Comparison of ENCODE assay signal across 20 cellular contexts in the genomic region with DNA sequence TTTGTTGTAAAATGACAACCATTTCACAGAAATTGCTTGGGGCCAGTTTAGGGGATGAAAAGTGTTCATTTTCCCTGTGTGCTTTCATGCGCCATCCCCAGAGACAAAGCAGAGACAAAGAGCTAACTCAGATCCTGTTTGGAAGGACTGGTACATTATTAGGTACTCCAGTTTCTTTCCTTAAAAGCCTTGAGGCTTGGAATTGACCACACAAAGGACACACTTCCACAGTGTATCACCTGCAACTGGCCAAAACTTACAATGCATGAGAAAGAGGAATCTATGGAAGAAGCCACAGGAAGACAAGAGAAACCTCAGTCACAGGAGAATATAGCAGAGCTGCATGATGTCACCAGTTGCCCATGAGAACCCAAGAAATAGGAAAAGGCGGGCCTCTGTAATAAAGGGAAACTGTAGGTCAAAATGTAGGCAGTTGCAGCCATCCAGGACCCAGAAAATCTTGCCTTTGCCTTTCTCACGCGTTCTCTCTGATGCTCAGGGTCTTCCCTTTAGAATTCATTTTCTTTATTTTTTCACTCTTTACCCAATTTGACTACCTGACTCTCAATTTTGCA.
"Had no signal": no experiment of that assay in that cellular context is flagged by ENCODE, and none has a peak within 500 bp of the region (broad histone marks: within the 10 kb centered on the region; RNA-seq: fewer than 3 reads in every experiment).

No MANE protein-coding gene starts in this region.

- H3K27ac ChIP-seq: adrenal gland, hepatocyte, right atrium auricular region, tibial artery had no signal

- H3K4me3 Mint-ChIP-seq: activated CD4-positive, alpha-beta T cell treated with anti-CD3 and anti-CD28 coated beads for 36 hours; activated naive CD4-positive, alpha-beta T cell treated with anti-CD3 and anti-CD28 coated beads, Interleukin-2, amount 50 U/mL, for 24 hours; dendritic cell treated with granulocyte-macrophage colony-stimulating factor and Interleukin-4, amounts not matched to agents 40 ng/mL and 50 ng/mL, for 4 days; mesothelial cell of epicardium; natural killer cell treated with Interleukin-12 subunit alpha and Interleukin-12 subunit beta and Interleukin-15 and Interleukin-18, amount 100 ng/mL, for 72 hours had no signal

- ATAC-seq: activated CD4-positive, alpha-beta T cell treated with anti-CD3 and anti-CD28 coated beads for 36 hours; left colon; natural killer cell treated with Interleukin-12 subunit alpha and Interleukin-12 subunit beta and Interleukin-15 and Interleukin-18, amount 100 ng/mL, for 72 hours; stimulated activated naive CD8-positive, alpha-beta T cell treated with anti-CD3 and anti-CD28 coated beads, Interleukin-15, Interleukin-2, amounts not matched to agents 100 U/mL and 50 U/mL, for 24 hours had no signal

- H3K27me3 Mint-ChIP-seq: activated CD4-positive, alpha-beta T cell treated with anti-CD3 and anti-CD28 coated beads for 36 hours; activated naive CD4-positive, alpha-beta T cell treated with anti-CD3 and anti-CD28 coated beads, Interleukin-2, amount 50 U/mL, for 24 hours; dendritic cell treated with granulocyte-macrophage colony-stimulating factor and Interleukin-4, amounts not matched to agents 40 ng/mL and 50 ng/mL, for 4 days; natural killer cell treated with Interleukin-12 subunit alpha and Interleukin-12 subunit beta and Interleukin-15 and Interleukin-18, amount 100 ng/mL, for 72 hours had no signal

- H3K4me1 ChIP-seq: adrenal gland, right atrium auricular region, tibial artery had no signal

- H3K27me3 ChIP-seq: adrenal gland, hepatocyte, right atrium auricular region, tibial artery had no signal

- H3K36me3 Mint-ChIP-seq: activated naive CD4-positive, alpha-beta T cell treated with anti-CD3 and anti-CD28 coated beads, Interleukin-2, amount 50 U/mL, for 24 hours; mesothelial cell of epicardium; natural killer cell treated with Interleukin-12 subunit alpha and Interleukin-12 subunit beta and Interleukin-15 and Interleukin-18, amount 100 ng/mL, for 72 hours had no signal

- H3K36me3 ChIP-seq: adrenal gland, right atrium auricular region, tibial artery had no signal

- H3K4me2 ChIP-seq: hepatocyte had no signal

- H3K4me1 Mint-ChIP-seq: activated CD4-positive, alpha-beta T cell treated with anti-CD3 and anti-CD28 coated beads for 36 hours; activated naive CD4-positive, alpha-beta T cell treated with anti-CD3 and anti-CD28 coated beads, Interleukin-2, amount 50 U/mL, for 24 hours had no signal

- H3K9me3 Mint-ChIP-seq: activated naive CD4-positive, alpha-beta T cell treated with anti-CD3 and anti-CD28 coated beads, Interleukin-2, amount 50 U/mL, for 24 hours had no signal

- H3K4me3 ChIP-seq: adrenal gland, hepatocyte, lung, right atrium auricular region, tibial artery had no signal

- FAIRE-seq: bronchial epithelial cell, TTC549 had no signal

- H3K27ac Mint-ChIP-seq: activated CD4-positive, alpha-beta T cell treated with anti-CD3 and anti-CD28 coated beads for 36 hours; activated naive CD4-positive, alpha-beta T cell treated with anti-CD3 and anti-CD28 coated beads, Interleukin-2, amount 50 U/mL, for 24 hours; dendritic cell treated with granulocyte-macrophage colony-stimulating factor and Interleukin-4, amounts not matched to agents 40 ng/mL and 50 ng/mL, for 4 days; mesothelial cell of epicardium; natural killer cell treated with Interleukin-12 subunit alpha and Interleukin-12 subunit beta and Interleukin-15 and Interleukin-18, amount 100 ng/mL, for 72 hours had no signal

- DNase-seq: activated CD4-positive, alpha-beta T cell treated with anti-CD3 and anti-CD28 coated beads for 36 hours; activated CD4-positive, alpha-beta T cell treated with anti-CD3 and anti-CD28 coated beads, Interleukin-2, amount 50 U/mL, for 48 hours; activated gamma-delta T cell; adrenal gland; effector memory CD4-positive, alpha-beta T cell; foreskin fibroblast; islet precursor cell; left colon; stimulated activated naive CD8-positive, alpha-beta T cell treated with anti-CD3 and anti-CD28 coated beads, Interleukin-15, Interleukin-2, amounts not matched to agents 100 U/mL and 50 U/mL, for 24 hours; substantia nigra; tibial artery had no signal

- H3K9me3 ChIP-seq: adrenal gland, right atrium auricular region, tibial artery had no signal

- H3K79me2 ChIP-seq: hepatocyte had no signal

- H2AFZ ChIP-seq: hepatocyte had no signal
